Comparison of ENCODE assay signal across 32 cellular contexts in the genomic region with DNA sequence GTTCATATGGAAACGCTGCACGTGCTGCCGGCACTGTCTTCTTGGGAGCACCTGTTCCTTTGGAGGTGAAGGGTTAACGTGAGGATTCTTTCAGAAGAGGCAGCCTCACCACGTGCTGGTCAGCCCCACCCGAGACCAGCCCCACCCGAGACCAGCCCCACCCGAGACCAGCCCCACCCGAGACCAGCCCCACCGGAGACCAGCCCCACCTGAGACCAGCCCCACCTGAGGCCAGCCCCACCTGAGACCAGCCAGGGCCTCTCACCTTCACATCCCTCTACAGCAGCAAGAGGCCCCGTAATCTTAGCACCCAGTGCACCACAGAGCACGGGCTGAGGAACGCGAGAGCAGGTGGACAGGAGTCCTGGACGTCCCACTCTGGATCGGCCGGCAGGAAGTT. TPM values are rescaled to one million over a fixed set of nuclear protein-coding genes. Genes with fewer than 3 reads are reported as not detected.
"Had no signal": no experiment of that assay in that cellular context is flagged by ENCODE, and none has a peak within 500 bp of the region (broad histone marks: within the 10 kb centered on the region; RNA-seq: fewer than 3 reads in every experiment).

No MANE protein-coding gene starts in this region.

- H3K4me3 ChIP-seq: adrenal gland, ascending aorta, body of pancreas, breast epithelium, cardiac muscle cell had no signal

- H3K36me3 ChIP-seq: adrenal gland, brain microvascular endothelial cell, breast epithelium, cardiac muscle cell had no signal

- H3K27ac ChIP-seq: adrenal gland, body of pancreas, brain microvascular endothelial cell, breast epithelium, cardiac muscle cell had no signal

- H3K27me3 ChIP-seq: adrenal gland, ascending aorta, body of pancreas, brain microvascular endothelial cell, cardiac muscle cell had no signal

- H3K4me1 ChIP-seq: adrenal gland, breast epithelium had no signal

- ATAC-seq: activated naive CD4-positive, alpha-beta T cell treated with anti-CD3 and anti-CD28 coated beads, Interleukin-2, amount 50 U/mL, for 72 hours; activated naive CD8-positive, alpha-beta T cell treated with anti-CD3 and anti-CD28 coated beads, Interleukin-2, amount 50 U/mL, for 24 hours; activated T-cell treated with anti-CD3 and anti-CD28 coated beads, Interleukin-2, amount 50 U/mL, for 4 hours; activated T-cell treated with anti-CD3 and anti-CD28 coated beads, Interleukin-2, amount 50 U/mL, for 72 hours; activated T-helper 17 cell treated with anti-CD3 and anti-CD28 coated beads, Interleukin-2, amount 50 U/mL, for 72 hours; body of pancreas had no signal

- DNase-seq: activated effector memory CD4-positive, alpha-beta T cell treated with anti-CD3 and anti-CD28 coated beads, Interleukin-2, amount 50 U/mL, for 16 hours; activated effector memory CD4-positive, alpha-beta T cell treated with Interleukin-2 at 50 U/mL for 16 hours; activated gamma-delta T cell; activated gamma-delta T cell treated with Interleukin-2 at 50 U/mL for 16 hours; activated naive CD4-positive, alpha-beta T cell; activated naive CD4-positive, alpha-beta T cell treated with anti-CD3 and anti-CD28 coated beads for 36 hours; activated naive CD4-positive, alpha-beta T cell treated with anti-CD3 and anti-CD28 coated beads, Interleukin-2, amount 10 ng/mL, durations not matched to agents 7 days and 5 days; activated naive CD4-positive, alpha-beta T cell treated with anti-CD3 and anti-CD28 coated beads, Interleukin-2, amount 50 U/mL, for 16 hours; activated naive CD4-positive, alpha-beta T cell treated with Interleukin-2 at 50 U/mL for 16 hours; activated naive CD8-positive, alpha-beta T cell treated with anti-CD3 and anti-CD28 coated beads for 36 hours; activated naive CD8-positive, alpha-beta T cell treated with anti-CD3 and anti-CD28 coated beads, Interleukin-2, amount 10 ng/mL, durations not matched to agents 7 days and 5 days; activated naive CD8-positive, alpha-beta T cell treated with anti-CD3 and anti-CD28 coated beads, Interleukin-2, amount 50 U/mL, for 24 hours; activated T-cell treated with anti-CD3 and anti-CD28 coated beads, Interleukin-2, amount 50 U/mL, for 1 hour; activated T-cell treated with anti-CD3 and anti-CD28 coated beads, Interleukin-2, amount 50 U/mL, for 24 hours; activated T-cell treated with anti-CD3 and anti-CD28 coated beads, Interleukin-2, amount 50 U/mL, for 4 hours; activated T-cell treated with anti-CD3 and anti-CD28 coated beads, Interleukin-2, amount 50 U/mL, for 48 hours; activated T-cell treated with anti-CD3 and anti-CD28 coated beads, Interleukin-2, amount 50 U/mL, for 72 hours; adrenal gland; amniotic stem cell; aorta; body of pancreas; brain microvascular endothelial cell; central memory CD4-positive, alpha-beta T cell; cerebellar nuclear complex had no signal

- FAIRE-seq: astrocyte had no signal

- H3K9me3 ChIP-seq: adrenal gland, ascending aorta, body of pancreas, breast epithelium had no signal

RNA-seq across cellular contexts. Expression of a gene that starts 18.0 kb away (rescaled TPM):
- total RNA-seq: activated naive CD8-positive, alpha-beta T cell treated with anti-CD3 and anti-CD28 coated beads, Interleukin-2, amount 10 ng/mL, durations not matched to agents 7 days and 5 days; activated T-helper 1 cell treated with anti-CD3 and anti-CD28 coated beads, Interleukin-12 subunit alpha, Interleukin-12 subunit beta, Interleukin-2, Interleukin-4 antibody, amounts not matched to agents 30 ng/mL and 10 ng/mL and 1 ng/mL, durations not matched to agents 14 hours and 24 hours and 36 hours; activated T-helper 17 cell treated with anti-CD3 and anti-CD28 coated beads, Interleukin-2, amount 50 U/mL, for 72 hours; activated T-helper 2 cell treated with anti-CD3 and anti-CD28 coated beads, Interferon-gamma antibody, Interleukin-2, Interleukin-4, amounts not matched to agents 10 μg/mL and 5 μg/mL and 100 μg/mL, durations not matched to agents 14 hours and 24 hours and 36 hours had no signal
